ENCODE assay signal across 13 cellular contexts in genomic region chr10:63120554-63120953, GRCh38. TPM values are rescaled to one million over a fixed set of nuclear protein-coding genes. Genes with fewer than 3 reads are reported as not detected.
DNase-seq lines count a peak whose midpoint lies in the region; ATAC-seq and TF ChIP-seq lines count a peak whose summit lies in the region.
"Had no signal": no experiment of that assay in that cellular context is flagged by ENCODE, and none has a peak within 500 bp of the region (broad histone marks: within the 10 kb centered on the region; RNA-seq: fewer than 3 reads in every experiment).

No MANE protein-coding gene starts in this region.

- H2AK9ac ChIP-seq in IMR-90 (replicated peaks; ENCODE audit: low read depth, low read length, poor library complexity), result no peak overlapping the region

- no peak for TF ChIP-seq POLR2A in IMR-90 (IDR thresholded peaks at IDR 0.05; ENCODE audit: low read depth, low read length)

- H3K4me3 ChIP-seq in AG04449 (ENCODE audit: low read depth, low read length), result no peak overlapping the region
- no peak overlapping the region for H3K4me3 ChIP-seq in IMR-90 (ENCODE audit: insufficient read depth, low read depth, low read length)
- H3K4me3 ChIP-seq in cardiac fibroblast (replicated peaks in 1 of 2; ENCODE audit: low read depth in 2 of 2, low read length in 2 of 2), result no peak overlapping the region
- H3K4me3 ChIP-seq: BLaER1, body of pancreas had no signal

- H2AK5ac ChIP-seq in IMR-90 (ENCODE audit: low read depth, low read length), result no peak overlapping the region

- H3K4me1 ChIP-seq in IMR-90 (ENCODE audit: control insufficient read depth, insufficient read depth, low read length), result peaks cover 7% of the 10 kb centered on the region
- H3K4me1 ChIP-seq: BLaER1, body of pancreas had no signal

- H4K91ac ChIP-seq in IMR-90 (ENCODE audit: insufficient read depth, low read depth, low read length), result no peak overlapping the region

- TF ChIP-seq RAD21 in IMR-90 (IDR thresholded peaks at IDR 0.05; ENCODE audit: low read length), result no peak

- no peak overlapping the region for H4K5ac ChIP-seq in IMR-90 (ENCODE audit: low read depth, low read length)

- no TSS peak for BruUV-seq in IMR-90 (replicated peaks; lab: Mats Ljungman, UMichigan)

- dilution Hi-C loops in IMR-90 (cut with HindIII; ENCODE audit: low sequenced_read_pairs, unreplicated experiment), result no loop called here

- no peak overlapping the region for H2BK15ac ChIP-seq in IMR-90 (ENCODE audit: low read depth, low read length)

- H3K27ac Mint-ChIP-seq in activated CD4-positive, alpha-beta T cell treated with anti-CD3 and anti-CD28 coated beads, Interleukin-2, amount 10 ng/mL, durations not matched to agents 7 days and 5 days, result no peak overlapping the region
- H3K27ac Mint-ChIP-seq in stimulated activated effector memory CD8-positive, alpha-beta T cell treated with anti-CD3 and anti-CD28 coated beads, Interleukin-12 subunit alpha, Interleukin-12 subunit beta, amount 100 ng/mL, for 72 hours, result no peak overlapping the region
- H3K27ac Mint-ChIP-seq: activated T-helper 1 cell treated with anti-CD3 and anti-CD28 coated beads, Interleukin-12 subunit alpha, Interleukin-12 subunit beta, Interleukin-2, Interleukin-4 antibody, amounts not matched to agents 30 ng/mL and 10 ng/mL and 1 ng/mL, durations not matched to agents 14 hours and 24 hours and 36 hours; type B pancreatic cell had no signal

- no peak overlapping the region for H2BK5ac ChIP-seq in IMR-90 (ENCODE audit: low read depth, low read length, poor library complexity, severe bottlenecking)

- no peaks in the 10 kb centered on the region for H4K20me1 ChIP-seq in IMR-90 (ENCODE audit: insufficient read depth, low read length)
- H4K20me1 ChIP-seq: BLaER1 had no signal

- DNase-seq in AG04449 (ENCODE audit: low read depth, low spot score), result peak; percentile 76
- DNase-seq in IMR-90, result peak; percentile 90
- DNase-seq in cardiac fibroblast (ENCODE audit: low read depth in 2 of 2), result peak; percentile 84 to 96
- DNase-seq in left kidney (ENCODE audit: low read depth, low spot score), result peak; percentile 27
- no peak for DNase-seq in NCI-H187 treated with DMSO at 0.1 percent for 48 hours (lab: John Stamatoyannopoulos, UW)
- DNase-seq in activated CD4-positive, alpha-beta T cell treated with anti-CD3 and anti-CD28 coated beads, Interleukin-2, amount 10 ng/mL, durations not matched to agents 7 days and 5 days, result no peak
- no peak for DNase-seq in stimulated activated effector memory CD8-positive, alpha-beta T cell treated with anti-CD3 and anti-CD28 coated beads, Interleukin-12 subunit alpha, Interleukin-12 subunit beta, amount 100 ng/mL, for 72 hours (ENCODE audit: low spot score in 2 of 2)
- DNase-seq: NCI-H774 had no signal

- H3K14ac ChIP-seq in IMR-90 (replicated peaks; ENCODE audit: low read depth, low read length), result no peak overlapping the region

- H3K4me1 Mint-ChIP-seq in activated CD4-positive, alpha-beta T cell treated with anti-CD3 and anti-CD28 coated beads, Interleukin-2, amount 10 ng/mL, durations not matched to agents 7 days and 5 days, result no peaks in the 10 kb centered on the region
- H3K4me1 Mint-ChIP-seq in stimulated activated effector memory CD8-positive, alpha-beta T cell treated with anti-CD3 and anti-CD28 coated beads, Interleukin-12 subunit alpha, Interleukin-12 subunit beta, amount 100 ng/mL, for 72 hours, result no peaks in the 10 kb centered on the region

- in situ Hi-C loops in IMR-90 (cut with MboI; ENCODE audit: low sequenced_read_pairs), result no loop called here

- POLR2A ChIA-PET in AG04449 (lab: Yijun Ruan, JAX) (interaction anchor here (0.6 kb wide), 1 partner anchor 145 kb away, joined by 3 read pairs; no protein-coding TSS in a partner anchor), IMR-90 (lab: Charles Lee; ENCODE audit: unreplicated experiment) (no interaction called here)
- POLR2A ChIA-PET in activated CD4-positive, alpha-beta T cell treated with anti-CD3 and anti-CD28 coated beads, Interleukin-2, amount 10 ng/mL, durations not matched to agents 7 days and 5 days (lab: Charles Lee), result no interaction called here

- H4K8ac ChIP-seq in IMR-90 (ENCODE audit: low read depth in 2 of 2, low read length in 2 of 2), result no peak overlapping the region

- H3K4me2 ChIP-seq in IMR-90 (ENCODE audit: low read depth, low read length), result 0 out of 2 replicates have a peak overlapping the region, but pooled peaks have one; percentile 12
- H3K4me2 ChIP-seq: BLaER1 had no signal

- H3K79me1 ChIP-seq in IMR-90 (ENCODE audit: low read depth in 1 of 2, low read length in 2 of 2), result no peaks in the 10 kb centered on the region

- H3K9me3 ChIP-seq in IMR-90 (ENCODE audit: control insufficient read depth, insufficient read depth, low read length), result no peaks in the 10 kb centered on the region
- H3K9me3 ChIP-seq: BLaER1, body of pancreas had no signal

- no peak overlapping the region for H2AFZ ChIP-seq in IMR-90 (replicated peaks; ENCODE audit: low read length, poor library complexity)

- CTCF ChIA-PET in AG04449 (lab: Yijun Ruan, JAX), result interaction anchor here (1.4 kb wide), 1 partner anchor 11 kb away, joined by 3 read pairs; no protein-coding TSS in a partner anchor
- CTCF ChIA-PET in IMR-90 (lab: Yijun Ruan, JAX), result interaction anchor here (1.6 kb wide), 1 partner anchor 37 kb away, joined by 3 read pairs; no protein-coding TSS in a partner anchor
- CTCF ChIA-PET in activated CD4-positive, alpha-beta T cell treated with anti-CD3 and anti-CD28 coated beads, Interleukin-2, amount 10 ng/mL, durations not matched to agents 7 days and 5 days (lab: Charles Lee), result no interaction called here

- H3K4ac ChIP-seq in IMR-90 (ENCODE audit: low read depth, low read length), result no peak overlapping the region; the same call in 1 of the 2 replicates

- H3K27ac ChIP-seq in IMR-90 (ENCODE audit: insufficient read depth, low read length), result no peak overlapping the region; the same call in 1 of the 2 replicates
- H3K27ac ChIP-seq: BLaER1, body of pancreas had no signal

- H3K36me3 ChIP-seq in IMR-90 (ENCODE audit: control insufficient read depth, insufficient read depth, low read length), result no peaks in the 10 kb centered on the region
- H3K36me3 ChIP-seq: BLaER1 had no signal

- no peak overlapping the region for H3K56ac ChIP-seq in IMR-90 (ENCODE audit: extremely low read depth, insufficient read depth, low read length)

- H3K9me1 ChIP-seq in IMR-90 (ENCODE audit: insufficient read depth, low read length), result no peaks in the 10 kb centered on the region

- no peak for TF ChIP-seq CTCF in AG04449 (IDR thresholded peaks at IDR 0.05; ENCODE audit: insufficient read depth, low read length, missing control alignments)
- TF ChIP-seq CTCF in IMR-90 (conservative IDR thresholded peaks at IDR 0.05; ENCODE audit: low read depth, low read length), result no peak
- TF ChIP-seq CTCF in cardiac fibroblast (IDR thresholded peaks at IDR 0.05; ENCODE audit: low read depth, low read length), result no peak

- no peak overlapping the region for H3K23ac ChIP-seq in IMR-90 (ENCODE audit: low read depth, low read length)

- H3K9ac ChIP-seq in IMR-90 (ENCODE audit: low read depth, low read length), result no peak overlapping the region
- H3K9ac ChIP-seq: BLaER1 had no signal

- no peak overlapping the region for H3K4me3 Mint-ChIP-seq in activated CD4-positive, alpha-beta T cell treated with anti-CD3 and anti-CD28 coated beads, Interleukin-2, amount 10 ng/mL, durations not matched to agents 7 days and 5 days
- H3K4me3 Mint-ChIP-seq in stimulated activated effector memory CD8-positive, alpha-beta T cell treated with anti-CD3 and anti-CD28 coated beads, Interleukin-12 subunit alpha, Interleukin-12 subunit beta, amount 100 ng/mL, for 72 hours, result no peak overlapping the region
- H3K4me3 Mint-ChIP-seq: activated T-helper 1 cell treated with anti-CD3 and anti-CD28 coated beads, Interleukin-12 subunit alpha, Interleukin-12 subunit beta, Interleukin-2, Interleukin-4 antibody, amounts not matched to agents 30 ng/mL and 10 ng/mL and 1 ng/mL, durations not matched to agents 14 hours and 24 hours and 36 hours; type B pancreatic cell had no signal

- H3K27me3 Mint-ChIP-seq in activated CD4-positive, alpha-beta T cell treated with anti-CD3 and anti-CD28 coated beads, Interleukin-2, amount 10 ng/mL, durations not matched to agents 7 days and 5 days, result peaks cover 3% of the 10 kb centered on the region
- H3K27me3 Mint-ChIP-seq: type B pancreatic cell had no signal

- no peak overlapping the region for H3K18ac ChIP-seq in IMR-90 (ENCODE audit: low read depth, low read length)

- H3K9me3 Mint-ChIP-seq in activated CD4-positive, alpha-beta T cell treated with anti-CD3 and anti-CD28 coated beads, Interleukin-2, amount 10 ng/mL, durations not matched to agents 7 days and 5 days, result no peaks in the 10 kb centered on the region
- H3K9me3 Mint-ChIP-seq in stimulated activated effector memory CD8-positive, alpha-beta T cell treated with anti-CD3 and anti-CD28 coated beads, Interleukin-12 subunit alpha, Interleukin-12 subunit beta, amount 100 ng/mL, for 72 hours, result no peaks in the 10 kb centered on the region
- H3K9me3 Mint-ChIP-seq: activated T-helper 1 cell treated with anti-CD3 and anti-CD28 coated beads, Interleukin-12 subunit alpha, Interleukin-12 subunit beta, Interleukin-2, Interleukin-4 antibody, amounts not matched to agents 30 ng/mL and 10 ng/mL and 1 ng/mL, durations not matched to agents 14 hours and 24 hours and 36 hours had no signal

- intact Hi-C loops in IMR-90 (cut with micrococcal nuclease), result no loop called here

- no peak overlapping the region for H2BK20ac ChIP-seq in IMR-90 (ENCODE audit: low read depth, low read length)

- H3K27me3 ChIP-seq in IMR-90 (ENCODE audit: control insufficient read depth, insufficient read depth, low read length), result no peaks in the 10 kb centered on the region
- H3K27me3 ChIP-seq: BLaER1, body of pancreas had no signal

- ATAC-seq in IMR-90 (ENCODE audit: low read depth) (peak; percentile 84), HG02642 (IDR thresholded peaks at IDR 0.05; ENCODE audit: poor library complexity, unreplicated experiment) (no peak)
- ATAC-seq in stimulated activated effector memory CD8-positive, alpha-beta T cell treated with anti-CD3 and anti-CD28 coated beads, Interleukin-12 subunit alpha, Interleukin-12 subunit beta, amount 100 ng/mL, for 72 hours, result no peak
- ATAC-seq: body of pancreas had no signal

- no peaks in the 10 kb centered on the region for H3K36me3 Mint-ChIP-seq in activated CD4-positive, alpha-beta T cell treated with anti-CD3 and anti-CD28 coated beads, Interleukin-2, amount 10 ng/mL, durations not matched to agents 7 days and 5 days (ENCODE audit: low read depth)
- H3K36me3 Mint-ChIP-seq in stimulated activated effector memory CD8-positive, alpha-beta T cell treated with anti-CD3 and anti-CD28 coated beads, Interleukin-12 subunit alpha, Interleukin-12 subunit beta, amount 100 ng/mL, for 72 hours, result no peaks in the 10 kb centered on the region
- H3K36me3 Mint-ChIP-seq: type B pancreatic cell had no signal

- H2BK120ac ChIP-seq in IMR-90 (ENCODE audit: low read depth, low read length), result no peak overlapping the region

RNA-seq across cellular contexts. Expression of gene NRBF2, which starts 12.6 kb away (rescaled TPM):
- total RNA-seq in IMR-90 (2012; rRNA removed), result 19.9 and 26.9 TPM in 2 replicates
- polyA plus RNA-seq in IMR-90 (2012; rRNA removed), result 18.1 and 20.6 TPM in 2 replicates
- polyA plus RNA-seq in IMR-90 (2012; cell fraction: cytosol; rRNA removed), result 4.8 and 6.7 TPM in 2 replicates
- 1.7 and 7.1 TPM in 2 replicates for polyA plus RNA-seq in IMR-90 (2012; cell fraction: nucleus; rRNA removed; ENCODE audit: low replicate concordance)
- total RNA-seq in activated CD4-positive, alpha-beta T cell treated with anti-CD3 and anti-CD28 coated beads, Interleukin-2, amount 10 ng/mL, durations not matched to agents 7 days and 5 days, result 10 to 100 TPM; 21.3 to 26.9 TPM

Comparison
In these comparisons a context has a peak if more than half of its experiments do, and no peak if none do; other contexts are left out.
1. DNase-seq: peak in AG04449 (single experiment), IMR-90 (single experiment), cardiac fibroblast (2 of 2) and left kidney (single experiment); none in NCI-H187 treated with DMSO at 0.1 percent for 48 hours (single experiment), activated CD4-positive, alpha-beta T cell treated with anti-CD3 and anti-CD28 coated beads, Interleukin-2, amount 10 ng/mL, durations not matched to agents 7 days and 5 days (single experiment) and stimulated activated effector memory CD8-positive, alpha-beta T cell treated with anti-CD3 and anti-CD28 coated beads, Interleukin-12 subunit alpha, Interleukin-12 subunit beta, amount 100 ng/mL, for 72 hours (0 of 2).